8 cellular contexts compared by ENCODE assay signal in the genomic region with DNA sequence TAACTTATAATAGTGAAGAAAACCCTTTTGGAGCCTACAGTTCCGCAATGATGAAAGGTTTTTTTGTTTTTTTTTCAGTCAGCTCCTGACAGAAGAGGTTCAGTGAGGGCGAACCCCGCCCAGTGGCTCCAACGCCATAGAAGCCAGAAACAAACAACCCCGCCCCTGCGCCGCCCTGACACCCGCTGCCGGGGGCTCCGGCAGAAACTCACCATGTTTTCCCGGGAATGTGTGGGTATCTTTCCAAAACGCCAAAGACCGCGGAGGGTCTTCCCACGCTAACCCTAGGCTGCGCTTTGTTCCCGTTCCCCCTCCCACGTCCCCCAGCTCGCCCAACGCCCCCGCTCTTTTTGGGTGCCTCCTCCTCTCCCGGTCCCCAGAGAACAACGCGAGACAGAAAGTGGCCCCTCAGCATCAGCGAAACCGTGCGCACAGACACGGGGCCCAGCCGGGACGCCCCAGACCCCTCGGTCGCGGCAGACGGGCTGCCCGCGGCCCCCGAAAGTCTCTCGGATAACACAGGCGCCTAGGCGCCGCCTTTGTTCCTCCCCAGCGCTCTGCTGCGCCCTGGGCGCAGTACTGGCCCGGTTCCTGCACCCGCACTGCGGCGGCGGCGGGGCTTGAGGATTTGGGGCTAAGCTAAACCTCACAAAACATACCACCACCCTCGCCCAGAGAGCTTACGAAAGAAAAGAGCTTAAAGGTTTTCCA. TPM values are rescaled to one million over a fixed set of nuclear protein-coding genes. Genes with fewer than 3 reads are reported as not detected.
DNase-seq lines count a peak whose midpoint lies in the region; ATAC-seq and TF ChIP-seq lines count a peak whose summit lies in the region.

No MANE protein-coding gene starts in this region.

- DNase-seq in DMS153 treated with DMSO at 0.1 percent for 48 hours (lab: John Stamatoyannopoulos, UW; ENCODE audit: unreplicated experiment) (peak; percentile 38), SK-N-DZ (ENCODE audit: low spot score) (peak; percentile 52), Right ventricle myocardium superior (peak; percentile 94), trophoblast cell (peak; percentile 48 to 59), tibial artery (peak; percentile 90)
- peak in 1 of 2 donors; percentile 77 for DNase-seq in activated naive CD4-positive, alpha-beta T cell treated with anti-CD3 and anti-CD28 coated beads, Interleukin-2, amount 50 U/mL, for 72 hours (ENCODE audit: low spot score in 2 of 2)

- H3K27me3 ChIP-seq in HUES6 (ENCODE audit: control insufficient read depth, insufficient read depth, low read length) (no peaks in the 10 kb centered on the region), trophoblast cell (ENCODE audit: insufficient read depth, low read length) (no peaks in the 10 kb centered on the region), tibial artery (no peaks in the 10 kb centered on the region)

- H3K9me3 Mint-ChIP-seq in activated naive CD4-positive, alpha-beta T cell treated with anti-CD3 and anti-CD28 coated beads, Interleukin-2, amount 50 U/mL, for 72 hours: no peaks in the 10 kb centered on the region

- H3K36me3 Mint-ChIP-seq in activated naive CD4-positive, alpha-beta T cell treated with anti-CD3 and anti-CD28 coated beads, Interleukin-2, amount 50 U/mL, for 72 hours: peaks cover 4 to 25% of the 10 kb centered on the region in 2 donors

- peak overlapping the region; percentile 82 for H4K91ac ChIP-seq in trophoblast cell (ENCODE audit: low read depth, low read length)

- H2AFZ ChIP-seq in trophoblast cell (ENCODE audit: insufficient read depth, low read length, poor library complexity): peak overlapping the region; percentile 53

- peak overlapping the region; percentile 72 for H4K8ac ChIP-seq in trophoblast cell (ENCODE audit: low read depth, low read length)

- H3K79me1 ChIP-seq in trophoblast cell (ENCODE audit: low read length): peaks cover 7% of the 10 kb centered on the region

- peak overlapping the region; percentile 67 for H3K18ac ChIP-seq in trophoblast cell (ENCODE audit: low read length)

- H2BK5ac ChIP-seq in trophoblast cell (ENCODE audit: low read depth, low read length, poor library complexity): no peak overlapping the region

- peak; percentile 44 for ATAC-seq in GM21423 (IDR thresholded peaks at IDR 0.05; ENCODE audit: unreplicated experiment)
- peak; percentile 53 to 60 for ATAC-seq in activated naive CD4-positive, alpha-beta T cell treated with anti-CD3 and anti-CD28 coated beads, Interleukin-2, amount 50 U/mL, for 72 hours
- ATAC-seq in Right ventricle myocardium superior (ENCODE audit: poor library complexity): peak; percentile 88

- no peak overlapping the region for H3K4ac ChIP-seq in trophoblast cell (ENCODE audit: low read depth, low read length)

- no CpG with 5 or more reads among the region's 52 CpGs for WGBS in trophoblast cell (ENCODE audit: extremely low coverage, insufficient coverage, insufficient read length)

- H3K14ac ChIP-seq in trophoblast cell (ENCODE audit: low read length): peak overlapping the region; percentile 68

- peak overlapping the region; percentile 60; the same call in 1 of the 2 replicates for H3K27ac ChIP-seq in HUES6 (ENCODE audit: low read depth, low read length)
- peak overlapping the region; percentile 30 for H3K27ac ChIP-seq in trophoblast cell (ENCODE audit: low read depth, low read length)
- peak overlapping the region; percentile 99 to 100 for H3K27ac ChIP-seq in tibial artery

- peak overlapping the region; percentile 73 for H4K12ac ChIP-seq in trophoblast cell (ENCODE audit: low read depth, low read length)

- H3K9ac ChIP-seq in HUES6 (ENCODE audit: low read length) (peak overlapping the region; percentile 65), trophoblast cell (ENCODE audit: low read length) (peak overlapping the region; percentile 85)

- TF ChIP-seq CTCF in tibial artery (IDR thresholded peaks at IDR 0.05): no peak

- intact Hi-C loops in Right ventricle myocardium superior (cut with DNase I) (loop anchor here (2.0 kb wide), 2 partner anchors 46 to 58 kb away; a partner anchor contains a TSS), tibial artery (cut with DNase I; ENCODE audit: low total_unique reads) (loop anchor here (2.0 kb wide), 1 partner anchor 46 kb away; no protein-coding TSS in a partner anchor)

- no peak overlapping the region for H2BK12ac ChIP-seq in trophoblast cell (ENCODE audit: low read length)

- peaks cover 15% of the 10 kb centered on the region for H3K4me1 ChIP-seq in HUES6 (ENCODE audit: control insufficient read depth, insufficient read depth, low read length)
- peaks cover 0 to 2% of the 10 kb centered on the region in 2 experiments for H3K4me1 ChIP-seq in trophoblast cell (ENCODE audit: control insufficient read depth in 1 of 2, insufficient read depth in 2 of 2, low read length in 2 of 2)
- peaks cover 0 to 19% (median 4%) of the 10 kb centered on the region in 4 donors for H3K4me1 ChIP-seq in tibial artery

- H3K4me3 ChIP-seq in HUES6 (ENCODE audit: low read depth, low read length) (peak overlapping the region; percentile 65), trophoblast cell (ENCODE audit: low read depth, low read length) (peak overlapping the region; percentile 80), tibial artery (peak overlapping the region; percentile 93 to 98)

- peaks cover 22% of the 10 kb centered on the region for H3K36me3 ChIP-seq in HUES6 (ENCODE audit: control insufficient read depth, insufficient read depth, low read length)
- peaks cover 16 to 20% of the 10 kb centered on the region in 2 experiments for H3K36me3 ChIP-seq in trophoblast cell (ENCODE audit: control insufficient read depth in 1 of 2, insufficient read depth in 2 of 2, low read length in 2 of 2)
- H3K36me3 ChIP-seq in tibial artery: peaks cover 10 to 34% (median 31%) of the 10 kb centered on the region in 3 donors

- H3K79me2 ChIP-seq in trophoblast cell (ENCODE audit: control insufficient read depth, insufficient read depth, low read length, poor library complexity): peaks cover 7% of the 10 kb centered on the region

- no peak overlapping the region for H2AK5ac ChIP-seq in trophoblast cell (ENCODE audit: low read length)

- H3K9me3 ChIP-seq in HUES6 (ENCODE audit: control insufficient read depth, insufficient read depth, low read depth, low read length): no peaks in the 10 kb centered on the region
- H3K9me3 ChIP-seq in trophoblast cell (ENCODE audit: insufficient read depth, low read depth, low read length): no peaks in the 10 kb centered on the region
- H3K9me3 ChIP-seq in tibial artery: no peaks in the 10 kb centered on the region

- H2BK120ac ChIP-seq in trophoblast cell (ENCODE audit: insufficient read depth, low read length, poor library complexity): no peak overlapping the region

- H3K27ac Mint-ChIP-seq in activated naive CD4-positive, alpha-beta T cell treated with anti-CD3 and anti-CD28 coated beads, Interleukin-2, amount 50 U/mL, for 72 hours: peak overlapping the region; percentile 96 to 98

- peak overlapping the region; percentile 70 for H3K4me2 ChIP-seq in trophoblast cell (ENCODE audit: low read length)

- no peak overlapping the region for H3K23ac ChIP-seq in trophoblast cell (ENCODE audit: low read length)

RNA-seq across cellular contexts. Expression of a gene that starts 0.5 kb away (rescaled TPM):
- 3,823 and 4,070 TPM in 2 replicates for polyA plus RNA-seq in SK-N-DZ (2014; cell fraction: cytosol; rRNA removed)
- 973 and 1,840 TPM in 2 replicates for polyA plus RNA-seq in SK-N-DZ (2014; cell fraction: nucleus; rRNA removed)
- 100 to 1,000 TPM in 1 of 2 donors, 10 to 100 TPM in 1; 37.7 to 106 TPM for total RNA-seq in activated naive CD4-positive, alpha-beta T cell treated with anti-CD3 and anti-CD28 coated beads, Interleukin-2, amount 50 U/mL, for 72 hours
- total RNA-seq in Right ventricle myocardium superior: 88.1 TPM
- polyA plus RNA-seq in trophoblast cell (2013): 395 and 404 TPM in 2 replicates

RNA-seq across cellular contexts. Expression of a gene that starts 57.2 kb away (rescaled TPM):
- polyA plus RNA-seq in SK-N-DZ (2014; cell fraction: cytosol; rRNA removed): 4,089 and 4,487 TPM in 2 replicates
- polyA plus RNA-seq in SK-N-DZ (2014; cell fraction: nucleus; rRNA removed): 1,364 and 1,619 TPM in 2 replicates
- total RNA-seq in activated naive CD4-positive, alpha-beta T cell treated with anti-CD3 and anti-CD28 coated beads, Interleukin-2, amount 50 U/mL, for 72 hours: 1,000 to 10,000 TPM; 2,180 to 2,388 TPM
- total RNA-seq in Right ventricle myocardium superior: 333 TPM
- 1,793 and 1,895 TPM in 2 replicates for polyA plus RNA-seq in trophoblast cell (2013)

Comparison
In these comparisons a context has a peak if more than half of its experiments do, and no peak if none do; other contexts are left out.
1. H3K27ac ChIP-seq: peak in every context shown above with its lines; median percentile 100 in tibial artery; 60 in HUES6; 30 in trophoblast cell.